38 cellular contexts compared by ENCODE assay signal in genomic region chr14:67727361-67727760, GRCh38. TPM values are rescaled to one million over a fixed set of nuclear protein-coding genes. Genes with fewer than 3 reads are reported as not detected.
"Had no signal": no experiment of that assay in that cellular context is flagged by ENCODE, and none has a peak within 500 bp of the region (broad histone marks: within the 10 kb centered on the region; RNA-seq: fewer than 3 reads in every experiment).

No MANE protein-coding gene starts in this region.

- FAIRE-seq: astrocyte, bronchial epithelial cell had no signal

- H3K27me3 ChIP-seq: adrenal gland, ascending aorta, body of pancreas, breast epithelium, cardiac muscle cell had no signal

- H3K9me3 ChIP-seq: adrenal gland, ascending aorta, body of pancreas, breast epithelium had no signal

- H3K36me3 ChIP-seq: adrenal gland, ascending aorta, brain microvascular endothelial cell, breast epithelium, cardiac muscle cell had no signal

- H3K27ac ChIP-seq: adrenal gland, ascending aorta, body of pancreas, brain microvascular endothelial cell, breast epithelium, cardiac muscle cell had no signal

- DNase-seq: activated effector memory CD4-positive, alpha-beta T cell treated with anti-CD3 and anti-CD28 coated beads, Interleukin-2, amount 50 U/mL, for 16 hours; activated effector memory CD4-positive, alpha-beta T cell treated with Interleukin-2 at 50 U/mL for 16 hours; activated gamma-delta T cell; activated gamma-delta T cell treated with Interleukin-2 at 50 U/mL for 16 hours; activated naive CD4-positive, alpha-beta T cell; activated naive CD4-positive, alpha-beta T cell treated with anti-CD3 and anti-CD28 coated beads for 36 hours; activated naive CD4-positive, alpha-beta T cell treated with anti-CD3 and anti-CD28 coated beads, Interleukin-2, amount 10 ng/mL, durations not matched to agents 7 days and 5 days; activated naive CD4-positive, alpha-beta T cell treated with anti-CD3 and anti-CD28 coated beads, Interleukin-2, amount 50 U/mL, for 16 hours; activated naive CD4-positive, alpha-beta T cell treated with Interleukin-2 at 50 U/mL for 16 hours; activated naive CD8-positive, alpha-beta T cell treated with anti-CD3 and anti-CD28 coated beads for 36 hours; activated naive CD8-positive, alpha-beta T cell treated with anti-CD3 and anti-CD28 coated beads, Interleukin-2, amount 10 ng/mL, durations not matched to agents 7 days and 5 days; activated naive CD8-positive, alpha-beta T cell treated with anti-CD3 and anti-CD28 coated beads, Interleukin-2, amount 50 U/mL, for 24 hours; activated T-cell treated with anti-CD3 and anti-CD28 coated beads, Interleukin-2, amount 50 U/mL, for 1 hour; activated T-cell treated with anti-CD3 and anti-CD28 coated beads, Interleukin-2, amount 50 U/mL, for 24 hours; activated T-cell treated with anti-CD3 and anti-CD28 coated beads, Interleukin-2, amount 50 U/mL, for 4 hours; activated T-cell treated with anti-CD3 and anti-CD28 coated beads, Interleukin-2, amount 50 U/mL, for 48 hours; activated T-cell treated with anti-CD3 and anti-CD28 coated beads, Interleukin-2, amount 50 U/mL, for 72 hours; adrenal gland; amniotic stem cell; amygdala; anterior cingulate cortex; aorta; body of pancreas; brain microvascular endothelial cell; caudate nucleus; central memory CD4-positive, alpha-beta T cell; cerebellar nuclear complex had no signal

- H3K4me3 ChIP-seq: adrenal gland, ascending aorta, body of pancreas, breast epithelium, cardiac muscle cell had no signal

- H3K4me1 ChIP-seq: ascending aorta, breast epithelium had no signal

RNA-seq across cellular contexts. Expression of gene RDH12, which starts 25.7 kb away (rescaled TPM):
- total RNA-seq: activated naive CD4-positive, alpha-beta T cell treated with anti-CD3 and anti-CD28 coated beads for 36 hours; activated naive CD4-positive, alpha-beta T cell treated with anti-CD3 and anti-CD28 coated beads, Interleukin-2, amount 50 U/mL, for 72 hours; activated naive CD8-positive, alpha-beta T cell treated with anti-CD3 and anti-CD28 coated beads for 36 hours; activated naive CD8-positive, alpha-beta T cell treated with anti-CD3 and anti-CD28 coated beads, Interleukin-2, amount 10 ng/mL, durations not matched to agents 7 days and 5 days; activated T-cell treated with anti-CD3 and anti-CD28 coated beads, Interleukin-2, amount 50 U/mL, for 72 hours; activated T-helper 1 cell treated with anti-CD3 and anti-CD28 coated beads, Interleukin-12 subunit alpha, Interleukin-12 subunit beta, Interleukin-2, Interleukin-4 antibody, amounts not matched to agents 30 ng/mL and 10 ng/mL and 1 ng/mL, durations not matched to agents 14 hours and 24 hours and 36 hours; activated T-helper 17 cell treated with anti-CD3 and anti-CD28 coated beads, Interleukin-2, amount 50 U/mL, for 72 hours; activated T-helper 2 cell treated with anti-CD3 and anti-CD28 coated beads, Interferon-gamma antibody, Interleukin-2, Interleukin-4, amounts not matched to agents 10 μg/mL and 5 μg/mL and 100 μg/mL, durations not matched to agents 14 hours and 24 hours and 36 hours; aorta; ascending aorta; breast epithelium; cardiac septum; chondrocyte had no signal
